ENCODE assay signal across 27 cellular contexts in genomic region chr21:24738063-24738462, GRCh38.
DNase-seq lines count a peak whose midpoint lies in the region; TF ChIP-seq lines count a peak whose summit lies in the region.
"Had no signal": no experiment of that assay in that cellular context is flagged by ENCODE, and none has a peak within 500 bp of the region (broad histone marks: within the 10 kb centered on the region; RNA-seq: fewer than 3 reads in every experiment).

No MANE protein-coding gene starts in this region.

- no peak overlapping the region for H3K4me2 ChIP-seq in SU-DHL-6 (ENCODE audit: low read depth, low read length, poor library complexity, severe bottlenecking)
- H3K4me2 ChIP-seq: A549; BLaER1; BLaER1 treated with 17β-estradiol and CSF1 and Interleukin-3, amounts not matched to agents 10 nM and 100 nM had no signal

- no peaks in the 10 kb centered on the region for H3K36me3 ChIP-seq in SU-DHL-6 (ENCODE audit: low read length)
- H3K36me3 ChIP-seq: BE2C; BLaER1; BLaER1 treated with 17β-estradiol and CSF1 and Interleukin-3, amounts not matched to agents 10 nM and 100 nM had no signal

- H3K4me3 ChIP-seq in SU-DHL-6 (ENCODE audit: insufficient read depth, low read length, poor library complexity, severe bottlenecking), result no peak overlapping the region
- H3K4me3 ChIP-seq: A549; BLaER1; BLaER1 treated with 17β-estradiol and CSF1 and Interleukin-3, amounts not matched to agents 10 nM and 100 nM had no signal

- DNase-seq in retina, result no peak
- DNase-seq: 8988T; ACHN; AML-193; BE2C; C1 segment of cervical spinal cord; Caco-2; Calu3; CD4-positive, alpha-beta memory T cell; CD4-positive, alpha-beta T cell; CD4-positive, CD25-positive, alpha-beta regulatory T cell; CD8-positive, alpha-beta memory T cell; CD8-positive, alpha-beta T cell; COR-L47; DMS 273 treated with DMSO at 0.1 percent for 48 hours; DMS153; DMS53; DMS79; DMS79 treated with DMSO at 0.1 percent for 48 hours; DND-41; EL had no signal

- H3F3A ChIP-seq in SU-DHL-6 (ENCODE audit: insufficient read depth), result no peaks in the 10 kb centered on the region

- no peaks in the 10 kb centered on the region for H3K9me2 ChIP-seq in SU-DHL-6 (replicated peaks; ENCODE audit: insufficient read depth, low read length)

- no peak for TF ChIP-seq CTCF in SU-DHL-6 (IDR thresholded peaks at IDR 0.05; ENCODE audit: insufficient read depth, low read length, poor library complexity, severe bottlenecking)

- no peak overlapping the region for H3K27ac ChIP-seq in SU-DHL-6 (ENCODE audit: low read depth, low read length)
- H3K27ac ChIP-seq: 22Rv1; A549; BLaER1; BLaER1 treated with 17β-estradiol and CSF1 and Interleukin-3, amounts not matched to agents 10 nM and 100 nM; C4-2B had no signal

- no peak overlapping the region for H3K9ac ChIP-seq in SU-DHL-6 (ENCODE audit: low read length)
- H3K9ac ChIP-seq: BLaER1; BLaER1 treated with 17β-estradiol and CSF1 and Interleukin-3, amounts not matched to agents 10 nM and 100 nM had no signal

- H4K20me1 ChIP-seq in SU-DHL-6 (ENCODE audit: low read depth, low read length), result no peaks in the 10 kb centered on the region
- H4K20me1 ChIP-seq: BLaER1; BLaER1 treated with 17β-estradiol and CSF1 and Interleukin-3, amounts not matched to agents 10 nM and 100 nM had no signal

- H2AFZ ChIP-seq in SU-DHL-6 (ENCODE audit: low read depth, low read length, severe bottlenecking), result peak overlapping the region; percentile 40

- H3K9me3 ChIP-seq in SU-DHL-6 (ENCODE audit: insufficient read depth, low read length), result no peaks in the 10 kb centered on the region
- H3K9me3 ChIP-seq: A549; BE2C; BLaER1; BLaER1 treated with 17β-estradiol and CSF1 and Interleukin-3, amounts not matched to agents 10 nM and 100 nM; Caco-2 had no signal

- no peaks in the 10 kb centered on the region for H3K79me2 ChIP-seq in SU-DHL-6 (ENCODE audit: insufficient read depth, low read length)

- H3K27me3 ChIP-seq in SU-DHL-6 (ENCODE audit: low read length), result no peaks in the 10 kb centered on the region
- H3K27me3 ChIP-seq: BE2C; BLaER1; BLaER1 treated with 17β-estradiol and CSF1 and Interleukin-3, amounts not matched to agents 10 nM and 100 nM had no signal
